13 cellular contexts compared by ENCODE assay signal in genomic region chr22:31477329-31477728, GRCh38. TPM values are rescaled to one million over a fixed set of nuclear protein-coding genes. Genes with fewer than 3 reads are reported as not detected.
DNase-seq lines count a peak whose midpoint lies in the region; ATAC-seq and TF ChIP-seq lines count a peak whose summit lies in the region.
"Had no signal": no experiment of that assay in that cellular context is flagged by ENCODE, and none has a peak within 500 bp of the region (broad histone marks: within the 10 kb centered on the region; RNA-seq: fewer than 3 reads in every experiment).

No MANE protein-coding gene starts in this region.

- no peaks in the 10 kb centered on the region for H3K27me3 Mint-ChIP-seq in activated naive CD8-positive, alpha-beta T cell treated with anti-CD3 and anti-CD28 coated beads, Interleukin-2, amount 10 ng/mL, durations not matched to agents 7 days and 5 days
- no peaks in the 10 kb centered on the region for H3K27me3 Mint-ChIP-seq in activated naive CD8-positive, alpha-beta T cell treated with anti-CD3 and anti-CD28 coated beads, Interleukin-2, amount 50 U/mL, for 24 hours
- H3K27me3 Mint-ChIP-seq in stimulated activated naive B cell treated with anti-CD40 and anti-IgM and Interleukin-4, amounts not matched to agents 10 μg/mL and 1 μg/mL and 100 μg/mL, for 72 hours: no peaks in the 10 kb centered on the region
- H3K27me3 Mint-ChIP-seq: activated CD4-positive, alpha-beta memory T cell treated with anti-CD3 and anti-CD28 coated beads, Interleukin-2, amount 10 ng/mL, durations not matched to agents 7 days and 5 days; activated naive CD4-positive, alpha-beta T cell treated with anti-CD3 and anti-CD28 coated beads, Interleukin-2, amount 10 ng/mL, durations not matched to agents 7 days and 5 days had no signal

- H3K4me3 Mint-ChIP-seq in activated naive CD8-positive, alpha-beta T cell treated with anti-CD3 and anti-CD28 coated beads, Interleukin-2, amount 10 ng/mL, durations not matched to agents 7 days and 5 days: no peak overlapping the region
- no peak overlapping the region for H3K4me3 Mint-ChIP-seq in activated naive CD8-positive, alpha-beta T cell treated with anti-CD3 and anti-CD28 coated beads, Interleukin-2, amount 50 U/mL, for 24 hours
- no peak overlapping the region for H3K4me3 Mint-ChIP-seq in stimulated activated naive B cell treated with anti-CD40 and anti-IgM and Interleukin-4, amounts not matched to agents 10 μg/mL and 1 μg/mL and 100 μg/mL, for 72 hours
- H3K4me3 Mint-ChIP-seq: activated CD4-positive, alpha-beta memory T cell treated with anti-CD3 and anti-CD28 coated beads, Interleukin-2, amount 10 ng/mL, durations not matched to agents 7 days and 5 days; activated naive CD4-positive, alpha-beta T cell treated with anti-CD3 and anti-CD28 coated beads, Interleukin-2, amount 10 ng/mL, durations not matched to agents 7 days and 5 days had no signal

- no peak for ATAC-seq in activated naive CD8-positive, alpha-beta T cell treated with anti-CD3 and anti-CD28 coated beads, Interleukin-2, amount 10 ng/mL, durations not matched to agents 7 days and 5 days (ENCODE audit: low read depth)
- ATAC-seq in activated naive CD8-positive, alpha-beta T cell treated with anti-CD3 and anti-CD28 coated beads, Interleukin-2, amount 50 U/mL, for 24 hours: no peak
- ATAC-seq in GM21576 (IDR thresholded peaks at IDR 0.05; ENCODE audit: unreplicated experiment): peak; percentile 71
- peak; percentile 38 for ATAC-seq in HG03469 (IDR thresholded peaks at IDR 0.05; ENCODE audit: unreplicated experiment)
- ATAC-seq in stimulated activated naive B cell treated with anti-CD40 and anti-IgM and Interleukin-4, amounts not matched to agents 10 μg/mL and 1 μg/mL and 100 μg/mL, for 72 hours (replicated peaks): peak; percentile 83 to 88

- no peak overlapping the region for H3K4me3 ChIP-seq in lower leg skin (ENCODE audit: low read depth, poor library complexity, severe bottlenecking)
- H3K4me3 ChIP-seq: vagina had no signal

- TF ChIP-seq POLR2A in lower leg skin (IDR thresholded peaks at IDR 0.05): no peak

- H3K9me3 Mint-ChIP-seq in activated naive CD8-positive, alpha-beta T cell treated with anti-CD3 and anti-CD28 coated beads, Interleukin-2, amount 10 ng/mL, durations not matched to agents 7 days and 5 days: no peaks in the 10 kb centered on the region
- H3K9me3 Mint-ChIP-seq in activated naive CD8-positive, alpha-beta T cell treated with anti-CD3 and anti-CD28 coated beads, Interleukin-2, amount 50 U/mL, for 24 hours: no peaks in the 10 kb centered on the region
- H3K9me3 Mint-ChIP-seq in stimulated activated naive B cell treated with anti-CD40 and anti-IgM and Interleukin-4, amounts not matched to agents 10 μg/mL and 1 μg/mL and 100 μg/mL, for 72 hours: no peaks in the 10 kb centered on the region
- H3K9me3 Mint-ChIP-seq: activated CD4-positive, alpha-beta memory T cell treated with anti-CD3 and anti-CD28 coated beads, Interleukin-2, amount 10 ng/mL, durations not matched to agents 7 days and 5 days; activated naive CD4-positive, alpha-beta T cell treated with anti-CD3 and anti-CD28 coated beads, Interleukin-2, amount 10 ng/mL, durations not matched to agents 7 days and 5 days had no signal

- peaks cover 41% of the 10 kb centered on the region for H3K36me3 Mint-ChIP-seq in activated naive CD8-positive, alpha-beta T cell treated with anti-CD3 and anti-CD28 coated beads, Interleukin-2, amount 10 ng/mL, durations not matched to agents 7 days and 5 days
- peaks cover 56% of the 10 kb centered on the region for H3K36me3 Mint-ChIP-seq in activated naive CD8-positive, alpha-beta T cell treated with anti-CD3 and anti-CD28 coated beads, Interleukin-2, amount 50 U/mL, for 24 hours (ENCODE audit: low read depth)
- peaks cover 34 to 52% of the 10 kb centered on the region in 2 donors for H3K36me3 Mint-ChIP-seq in stimulated activated naive B cell treated with anti-CD40 and anti-IgM and Interleukin-4, amounts not matched to agents 10 μg/mL and 1 μg/mL and 100 μg/mL, for 72 hours

- peak overlapping the region; percentile 21 for H3K27ac Mint-ChIP-seq in activated naive CD8-positive, alpha-beta T cell treated with anti-CD3 and anti-CD28 coated beads, Interleukin-2, amount 10 ng/mL, durations not matched to agents 7 days and 5 days
- H3K27ac Mint-ChIP-seq in activated naive CD8-positive, alpha-beta T cell treated with anti-CD3 and anti-CD28 coated beads, Interleukin-2, amount 50 U/mL, for 24 hours: no peak overlapping the region
- H3K27ac Mint-ChIP-seq in stimulated activated naive B cell treated with anti-CD40 and anti-IgM and Interleukin-4, amounts not matched to agents 10 μg/mL and 1 μg/mL and 100 μg/mL, for 72 hours: no peak overlapping the region
- H3K27ac Mint-ChIP-seq: activated CD4-positive, alpha-beta memory T cell treated with anti-CD3 and anti-CD28 coated beads, Interleukin-2, amount 10 ng/mL, durations not matched to agents 7 days and 5 days; activated naive CD4-positive, alpha-beta T cell treated with anti-CD3 and anti-CD28 coated beads, Interleukin-2, amount 10 ng/mL, durations not matched to agents 7 days and 5 days had no signal

- POLR2A ChIA-PET in activated naive CD8-positive, alpha-beta T cell treated with anti-CD3 and anti-CD28 coated beads, Interleukin-2, amount 10 ng/mL, durations not matched to agents 7 days and 5 days (lab: Charles Lee): interaction anchor here (1.1 kb wide), 1 partner anchor 14 kb away, joined by 3 read pairs; no protein-coding TSS in a partner anchor

- no peak for TF ChIP-seq CTCF in lower leg skin (IDR thresholded peaks at IDR 0.05)

- WGBS in lower leg skin, 2 donors: 91% methylated on average over 4 of the region's 4 CpGs

- intact Hi-C loops in lower leg skin (cut with DNase I; ENCODE audit: low total_unique reads): no loop called here

- DNase-seq in activated naive CD8-positive, alpha-beta T cell treated with anti-CD3 and anti-CD28 coated beads, Interleukin-2, amount 10 ng/mL, durations not matched to agents 7 days and 5 days: no peak
- DNase-seq in activated naive CD8-positive, alpha-beta T cell treated with anti-CD3 and anti-CD28 coated beads, Interleukin-2, amount 50 U/mL, for 24 hours: no peak
- DNase-seq in stimulated activated naive B cell treated with anti-CD40 and anti-IgM and Interleukin-4, amounts not matched to agents 10 μg/mL and 1 μg/mL and 100 μg/mL, for 72 hours: no peak
- no peak for DNase-seq in SW 1271 (lab: John Stamatoyannopoulos, UW)
- DNase-seq in Ammon's horn (ENCODE audit: low spot score): no peak
- DNase-seq in lower leg skin (ENCODE audit: low spot score in 2 of 2): no peak
- DNase-seq: ACHN; activated CD4-positive, alpha-beta memory T cell treated with anti-CD3 and anti-CD28 coated beads, Interleukin-2, amount 10 ng/mL, durations not matched to agents 7 days and 5 days; activated naive CD4-positive, alpha-beta T cell treated with anti-CD3 and anti-CD28 coated beads, Interleukin-2, amount 10 ng/mL, durations not matched to agents 7 days and 5 days; islet precursor cell had no signal

- peaks cover 15% of the 10 kb centered on the region for H3K4me1 Mint-ChIP-seq in activated naive CD8-positive, alpha-beta T cell treated with anti-CD3 and anti-CD28 coated beads, Interleukin-2, amount 10 ng/mL, durations not matched to agents 7 days and 5 days
- H3K4me1 Mint-ChIP-seq in activated naive CD8-positive, alpha-beta T cell treated with anti-CD3 and anti-CD28 coated beads, Interleukin-2, amount 50 U/mL, for 24 hours: peaks cover 13% of the 10 kb centered on the region
- peaks cover 6 to 34% of the 10 kb centered on the region in 2 donors for H3K4me1 Mint-ChIP-seq in stimulated activated naive B cell treated with anti-CD40 and anti-IgM and Interleukin-4, amounts not matched to agents 10 μg/mL and 1 μg/mL and 100 μg/mL, for 72 hours

RNA-seq across cellular contexts. Expression of gene EIF4ENIF1, which starts 12.3 kb away (rescaled TPM):
- 10 to 100 TPM; 38.6 to 41.0 TPM for total RNA-seq in activated naive CD8-positive, alpha-beta T cell treated with anti-CD3 and anti-CD28 coated beads, Interleukin-2, amount 10 ng/mL, durations not matched to agents 7 days and 5 days
- total RNA-seq in lower leg skin: 10 to 100 TPM; 14.7 to 20.8 (median 16.9) TPM

RNA-seq across cellular contexts. Expression of gene SFI1, which starts 19.0 kb away (rescaled TPM):
- total RNA-seq in activated naive CD8-positive, alpha-beta T cell treated with anti-CD3 and anti-CD28 coated beads, Interleukin-2, amount 10 ng/mL, durations not matched to agents 7 days and 5 days: 100 to 1,000 TPM; 209 to 210 TPM
- total RNA-seq in lower leg skin: 10 to 100 TPM; 24.2 to 66.4 (median 32.2) TPM

Comparison
In these comparisons a context has a peak if more than half of its experiments do, and no peak if none do; other contexts are left out.
1. ATAC-seq: peak in GM21576 (single experiment), HG03469 (single experiment) and stimulated activated naive B cell treated with anti-CD40 and anti-IgM and Interleukin-4, amounts not matched to agents 10 μg/mL and 1 μg/mL and 100 μg/mL, for 72 hours (2 of 2); none in activated naive CD8-positive, alpha-beta T cell treated with anti-CD3 and anti-CD28 coated beads, Interleukin-2, amount 10 ng/mL, durations not matched to agents 7 days and 5 days (single experiment) and activated naive CD8-positive, alpha-beta T cell treated with anti-CD3 and anti-CD28 coated beads, Interleukin-2, amount 50 U/mL, for 24 hours (single experiment).